Comparison of ENCODE assay signal across 28 cellular contexts in genomic region chr3:50724831-50725230, GRCh38. TPM values are rescaled to one million over a fixed set of nuclear protein-coding genes. Genes with fewer than 3 reads are reported as not detected.
"Had no signal": no experiment of that assay in that cellular context is flagged by ENCODE, and none has a peak within 500 bp of the region (broad histone marks: within the 10 kb centered on the region; RNA-seq: fewer than 3 reads in every experiment).

No MANE protein-coding gene starts in this region.

- H3K4me3 ChIP-seq: colonic mucosa, coronary artery, dorsolateral prefrontal cortex, esophagus muscularis mucosa, esophagus squamous epithelium, gastrocnemius medialis, gastroesophageal sphincter, heart left ventricle, heart right ventricle, hepatocyte had no signal

- FAIRE-seq: endometrium, endothelial cell of umbilical vein, frontal cortex had no signal

- H3K36me3 ChIP-seq: colonic mucosa, esophagus muscularis mucosa, esophagus squamous epithelium, gastrocnemius medialis, gastroesophageal sphincter, heart left ventricle, heart right ventricle had no signal

- H3K4me1 ChIP-seq: colonic mucosa, esophagus muscularis mucosa, esophagus squamous epithelium, foreskin keratinocyte, gastrocnemius medialis, gastroesophageal sphincter, heart left ventricle, heart right ventricle had no signal

- H3K27ac ChIP-seq: colonic mucosa, coronary artery, dorsolateral prefrontal cortex, epithelial cell of prostate, esophagus muscularis mucosa, esophagus squamous epithelium, foreskin keratinocyte, gastrocnemius medialis, gastroesophageal sphincter, heart left ventricle, heart right ventricle, hepatocyte had no signal

- ATAC-seq: effector memory CD8-positive, alpha-beta T cell; esophagus mucosa; foreskin keratinocyte; gastrocnemius medialis; gastroesophageal sphincter; heart left ventricle; heart right ventricle had no signal

- DNase-seq: colonic mucosa; cortex of kidney; dermis blood vessel endothelial cell; dorsolateral prefrontal cortex; effector CD4-positive, alpha-beta T cell; effector CD8-positive, alpha-beta T cell; effector memory CD4-positive, alpha-beta T cell; effector memory CD8-positive, alpha-beta T cell; endodermal cell; erythroblast; esophagus squamous epithelium; foreskin fibroblast; foreskin keratinocyte; foreskin melanocyte; gastrocnemius medialis; glutamatergic neuron; head of caudate nucleus; heart left ventricle; heart right ventricle had no signal

- H3K9me3 ChIP-seq: colonic mucosa, esophagus muscularis mucosa, esophagus squamous epithelium, gastroesophageal sphincter had no signal

RNA-seq across cellular contexts. Expression of gene DOCK3, which starts 50.1 kb away (rescaled TPM):
- total RNA-seq: dermis blood vessel endothelial cell had no signal
